ENCODE assay signal across 12 cellular contexts in the genomic region with DNA sequence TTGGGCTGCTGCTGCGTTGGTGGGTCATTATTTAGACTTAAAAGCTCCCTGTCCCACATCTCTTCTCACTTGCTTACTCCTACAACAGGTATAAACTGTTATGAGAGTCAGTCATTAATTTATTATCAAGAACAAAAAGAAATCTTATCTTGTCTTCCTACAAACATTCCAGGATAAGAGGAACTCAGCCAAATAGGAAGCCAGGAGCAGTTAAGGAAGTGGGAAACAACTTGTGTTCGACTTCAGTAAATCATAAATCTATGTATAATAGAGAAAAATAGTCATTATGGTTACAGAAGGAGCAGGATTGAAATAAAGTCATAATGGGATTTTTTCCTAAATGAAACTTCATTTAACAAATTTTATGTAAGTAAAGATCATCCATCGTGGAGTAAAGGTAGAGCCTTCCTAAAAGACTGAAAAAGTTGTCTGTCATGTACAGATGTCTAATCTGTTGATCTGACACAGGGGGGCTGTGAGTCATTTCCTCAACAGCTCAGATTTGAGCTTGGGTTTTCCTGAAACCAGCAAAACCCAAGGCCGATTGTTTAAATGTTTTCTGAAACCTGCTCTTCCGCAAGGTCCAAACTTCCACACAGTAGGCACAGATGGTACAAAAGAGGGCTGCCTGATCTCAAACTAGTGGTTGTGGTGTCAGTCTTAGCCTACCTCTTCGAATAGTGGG. TPM values are rescaled to one million over a fixed set of nuclear protein-coding genes. Genes with fewer than 3 reads are reported as not detected.
DNase-seq lines count a peak whose midpoint lies in the region; FAIRE-seq and TF ChIP-seq lines count a peak whose summit lies in the region.
"Had no signal": no experiment of that assay in that cellular context is flagged by ENCODE, and none has a peak within 500 bp of the region (broad histone marks: within the 10 kb centered on the region; RNA-seq: fewer than 3 reads in every experiment).

No MANE protein-coding gene starts in this region.

- H2AFZ ChIP-seq in ACC112 (ENCODE audit: low read length, unreplicated experiment) (no peak overlapping the region), keratinocyte (ENCODE audit: control insufficient read depth, low read length) (no peak overlapping the region)
- H2AFZ ChIP-seq: GM23338 had no signal

- FAIRE-seq in H54 (lab: Jason Lieb, UNC) (peak; percentile 77), keratinocyte (lab: Jason Lieb, UNC) (peak; percentile 69)

- H3K27ac ChIP-seq in ACC112 (ENCODE audit: low read depth, low read length) (peak overlapping the region; percentile 53), keratinocyte (ENCODE audit: control insufficient read depth, insufficient read depth, low read length) (peak overlapping the region; percentile 54), ascending aorta (peak overlapping the region in 1 of 2 donors; percentile 29)
- H3K27ac ChIP-seq: HL-60 had no signal

- dilution Hi-C loops in keratinocyte (cut with MboI; ENCODE audit: extremely low pct_ligation_motif_present, low sequenced_read_pairs): no loop called here

- no peaks in the 10 kb centered on the region for H3K9me3 ChIP-seq in adipocyte (ENCODE audit: control insufficient read depth, low read length)
- no peaks in the 10 kb centered on the region for H3K9me3 ChIP-seq in keratinocyte (ENCODE audit: control insufficient read depth, low read depth, low read length)
- H3K9me3 ChIP-seq in ascending aorta: no peaks in the 10 kb centered on the region

- peak overlapping the region; percentile 5; the same call in 1 of the 2 replicates for H3K4me3 ChIP-seq in ACC112 (ENCODE audit: low read depth, low read length)
- no peak overlapping the region for H3K4me3 ChIP-seq in adipocyte (ENCODE audit: low read length)
- H3K4me3 ChIP-seq in keratinocyte (ENCODE audit: control insufficient read depth in 2 of 3, extremely low read depth in 1 of 3, insufficient read depth in 2 of 3, low read depth in 1 of 3, low read length in 3 of 3): peak overlapping the region in 1 of 3 experiments; percentile 11
- H3K4me3 ChIP-seq in ascending aorta: no peak overlapping the region
- H3K4me3 ChIP-seq: GM23338 had no signal

- H3K9me1 ChIP-seq in keratinocyte (ENCODE audit: control insufficient read depth, extremely low read depth, insufficient read depth, low read length): peaks cover 3% of the 10 kb centered on the region

- H3K9ac ChIP-seq in adipocyte (ENCODE audit: low read length) (no peak overlapping the region), keratinocyte (ENCODE audit: control insufficient read depth, extremely low read depth, insufficient read depth, low read length) (peak overlapping the region; percentile 29)

- TF ChIP-seq CTCF in keratinocyte (optimal IDR thresholded peaks at IDR 0.05 in 1 of 3, IDR thresholded peaks at IDR 0.05 in 1 of 3, conservative IDR thresholded peaks at IDR 0.05 in 1 of 3; ENCODE audit: extremely low read depth in 1 of 3, insufficient read depth in 2 of 3, low read length in 3 of 3) (no peak), ascending aorta (IDR thresholded peaks at IDR 0.05) (no peak)

- no peak for TF ChIP-seq POLR2A in H54 (IDR thresholded peaks at IDR 0.05; ENCODE audit: low read depth, low read length)

- peaks cover 42% of the 10 kb centered on the region for H3K4me1 ChIP-seq in ACC112 (ENCODE audit: control insufficient read depth, insufficient read depth, low read length, unreplicated experiment)
- H3K4me1 ChIP-seq in adipocyte (ENCODE audit: control insufficient read depth, insufficient read depth, low read length): peaks cover 11% of the 10 kb centered on the region
- H3K4me1 ChIP-seq in keratinocyte (ENCODE audit: control insufficient read depth, extremely low read depth, insufficient read depth, low read length): peaks cover 29% of the 10 kb centered on the region
- no peaks in the 10 kb centered on the region for H3K4me1 ChIP-seq in ascending aorta

- peaks cover 16% of the 10 kb centered on the region for H3K36me3 ChIP-seq in ACC112 (ENCODE audit: insufficient read depth, low read length)
- peaks cover 45% of the 10 kb centered on the region for H3K36me3 ChIP-seq in adipocyte (ENCODE audit: control insufficient read depth, insufficient read depth, low read length, severe bottlenecking)
- H3K36me3 ChIP-seq in keratinocyte (ENCODE audit: control insufficient read depth in 2 of 2, extremely low read depth in 1 of 2, insufficient read depth in 2 of 2, low read length in 2 of 2): peaks cover 9 to 16% of the 10 kb centered on the region in 2 experiments
- H3K36me3 ChIP-seq in ascending aorta: peaks cover 12 to 17% of the 10 kb centered on the region in 2 donors

- no peaks in the 10 kb centered on the region for H3K27me3 ChIP-seq in ACC112 (ENCODE audit: insufficient read depth, low read length)
- no peaks in the 10 kb centered on the region for H3K27me3 ChIP-seq in adipocyte (replicated peaks; ENCODE audit: control insufficient read depth, insufficient read depth, low read length)
- H3K27me3 ChIP-seq in keratinocyte (ENCODE audit: control insufficient read depth, extremely low read depth, insufficient read depth, low read length): no peaks in the 10 kb centered on the region
- no peaks in the 10 kb centered on the region for H3K27me3 ChIP-seq in ascending aorta

- H3K79me2 ChIP-seq in ACC112 (ENCODE audit: control insufficient read depth, insufficient read depth, low read length, unreplicated experiment) (peaks cover 6% of the 10 kb centered on the region), keratinocyte (ENCODE audit: control insufficient read depth, insufficient read depth, low read length) (no peaks in the 10 kb centered on the region)

- intact Hi-C loops in ascending aorta (cut with DNase I): no loop called here

- DNase-seq in H54 (ENCODE audit: insufficient read length, low spot score): peak; percentile 35
- DNase-seq in adipocyte (ENCODE audit: low read depth): peak; percentile 27
- DNase-seq in keratinocyte (ENCODE audit: low read depth, low spot score): no peak
- DNase-seq in HuH-7.5 (ENCODE audit: low spot score): no peak
- DNase-seq in iPS-NIHi7 (ENCODE audit: extremely low spot score): no peak
- no peak for DNase-seq in ascending aorta (ENCODE audit: low spot score in 2 of 2)
- no peak for DNase-seq in GOT3 (lab: John Stamatoyannopoulos, UW)
- DNase-seq: NCI-H2227 treated with DMSO at 0.1 percent for 48 hours had no signal

- no peaks in the 10 kb centered on the region for H4K20me1 ChIP-seq in keratinocyte (ENCODE audit: control insufficient read depth, extremely low read depth, insufficient read depth, low read length)

- peak overlapping the region; percentile 44 for H3K4me2 ChIP-seq in keratinocyte (ENCODE audit: control insufficient read depth, extremely low read depth, insufficient read depth, low read depth, low read length)
- H3K4me2 ChIP-seq: GM23338 had no signal

RNA-seq across cellular contexts. Expression of gene LRRTM2, which starts 25.3 kb away (rescaled TPM):
- polyA plus RNA-seq in keratinocyte: not detected in 3 replicates
- polyA plus RNA-seq in keratinocyte (2011; ENCODE audit: low read depth): not detected
- not detected in 2 replicates for polyA plus RNA-seq in keratinocyte (2011; cell fraction: cytosol; rRNA removed)
- polyA plus RNA-seq in keratinocyte (2011; cell fraction: nucleus; rRNA removed): not detected in 2 replicates
- polyA plus RNA-seq in keratinocyte (2012; ENCODE audit: low replicate concordance): 0.34 TPM in 1 of 2 replicates, not detected in the other
- polyA minus RNA-seq in keratinocyte: not detected in 3 replicates
- polyA minus RNA-seq in keratinocyte (2011; cell fraction: cytosol; rRNA and poly(A)+ RNA removed): not detected
- 0.39 TPM in 1 of 2 replicates, not detected in the other for polyA minus RNA-seq in keratinocyte (2011; cell fraction: nucleus; rRNA and poly(A)+ RNA removed)
- not detected for total RNA-seq in ascending aorta
- total RNA-seq: GM23338, myocyte had no signal

Comparison
In these comparisons a context has a peak if more than half of its experiments do, and no peak if none do; other contexts are left out.
1. DNase-seq: peak in H54 (single experiment) and adipocyte (single experiment); none in keratinocyte (single experiment), HuH-7.5 (single experiment), iPS-NIHi7 (single experiment), ascending aorta (0 of 2) and GOT3 (single experiment).